In genomic region chrY:19744381-19745378, GRCh38 we compare ENCODE assay signal across 8 cellular contexts. TPM values are rescaled to one million over a fixed set of nuclear protein-coding genes. Genes with fewer than 3 reads are reported as not detected.
DNase-seq lines count a peak whose midpoint lies in the region; ATAC-seq lines count a peak whose summit lies in the region.

KDM5D (minus strand) TSS chrY:19744726; CDS start chrY:19744534, 192 bp downstream.

- peak; percentile 85 for ATAC-seq in HG02759 (IDR thresholded peaks at IDR 0.05; ENCODE audit: unreplicated experiment)
- peak in 2 of 4 experiments; percentile 78 to 82 for ATAC-seq in T-cell (replicated peaks in 1 of 4)

- DNase-seq in CD1c-positive myeloid dendritic cell (ENCODE audit: extremely low spot score) (peak; percentile 59), T-cell (peak in 19 of 34 experiments; percentile 46 to 74 (median 58)), nucleus accumbens (lab: John Stamatoyannopoulos, UW) (peak in 30 of 56 donors; percentile 1 to 80 (median 30)), NCI-H345 treated with DMSO at 0.1 percent for 48 hours (lab: John Stamatoyannopoulos, UW; ENCODE audit: unreplicated experiment) (no peak), HuH-7 (ENCODE audit: low spot score) (no peak), T-helper 9 cell (no peak)
- DNase-seq in effector CD8-positive, alpha-beta T cell (lab: John Stamatoyannopoulos, UW) = peak; percentile 41

- H3K27ac Mint-ChIP-seq in T-cell = peak within 1 kb of the TSS in 1 of 2 donors; percentile 98

- no peaks in the 10 kb centered on the region for H3K9me3 Mint-ChIP-seq in T-cell

- peak within 1 kb of the TSS in 1 of 3 donors; percentile 97 for H3K4me3 Mint-ChIP-seq in T-cell

- CTCF ChIA-PET in T-cell (lab: Charles Lee) = no interaction called here

- POLR2A ChIA-PET in T-cell (lab: Charles Lee) = interaction anchor here in 1 of 2 donors (0.7 to 1.4 kb wide), 2 partner anchors 80 to 831 kb away, joined by 3 to 5 read pairs; partner anchors contain the start of gene EIF1AY

- no peaks in the 10 kb centered on the region for H3K27me3 Mint-ChIP-seq in T-cell

- H3K4me1 Mint-ChIP-seq in T-cell = peaks cover 0 to 59% (median 0%) of the 10 kb centered on the region in 3 donors

- peaks cover 20% of the 10 kb centered on the region for H3K36me3 Mint-ChIP-seq in T-cell

RNA-seq across cellular contexts. Expression of gene KDM5D, which starts in this region (rescaled TPM):
- total RNA-seq in T-cell = 100 to 1,000 TPM in 3 of 5 donors, under 1 TPM in 1, not detected in 1; 0.51 to 153 (median 138) TPM

Comparison
In these comparisons a context has a peak if more than half of its experiments do, and no peak if none do; other contexts are left out.
1. DNase-seq: peak in CD1c-positive myeloid dendritic cell (single experiment), T-cell (19 of 34), effector CD8-positive, alpha-beta T cell (single experiment) and nucleus accumbens (30 of 56); none in NCI-H345 treated with DMSO at 0.1 percent for 48 hours (single experiment), HuH-7 (single experiment) and T-helper 9 cell (single experiment).